18 cellular contexts compared by ENCODE assay signal in genomic region chr4:53863163-53863562, GRCh38.
DNase-seq lines count a peak whose midpoint lies in the region; ATAC-seq and TF ChIP-seq lines count a peak whose summit lies in the region.
"Had no signal": no experiment of that assay in that cellular context is flagged by ENCODE, and none has a peak within 500 bp of the region (broad histone marks: within the 10 kb centered on the region; RNA-seq: fewer than 3 reads in every experiment).

No MANE protein-coding gene starts in this region.

- no peaks in the 10 kb centered on the region for H3K27me3 ChIP-seq in tibial nerve

- H3K9me3 ChIP-seq in tibial nerve: peaks cover 0 to 5% (median 0%) of the 10 kb centered on the region in 4 donors

- no peaks in the 10 kb centered on the region for H3K36me3 ChIP-seq in tibial nerve

- no peak for TF ChIP-seq CTCF in fibroblast of pulmonary artery (IDR thresholded peaks at IDR 0.05; ENCODE audit: low read length, missing control alignments)
- TF ChIP-seq CTCF in mesothelial cell of epicardium (IDR thresholded peaks at IDR 0.05; ENCODE audit: unreplicated experiment): no peak
- TF ChIP-seq CTCF in tibial nerve (IDR thresholded peaks at IDR 0.05): no peak

- no peaks in the 10 kb centered on the region for H3K27me3 Mint-ChIP-seq in mesothelial cell of epicardium (ENCODE audit: low read depth)
- peaks cover 6% of the 10 kb centered on the region for H3K27me3 Mint-ChIP-seq in T-helper 2 cell treated with Interferon-gamma antibody and Interleukin-4, amounts not matched to agents 5 μg/mL and 100 μg/mL, for 36 hours (ENCODE audit: low read depth)
- no peaks in the 10 kb centered on the region for H3K27me3 Mint-ChIP-seq in stimulated activated naive CD8-positive, alpha-beta T cell treated with anti-CD3 and anti-CD28 coated beads, Interleukin-15, amount 100 ng/mL, for 72 hours
- H3K27me3 Mint-ChIP-seq: activated B cell treated with CpG ODN at 0.5 μM for 24 hours; central memory CD8-positive, alpha-beta T cell had no signal

- no peak overlapping the region for H3K27ac ChIP-seq in tibial nerve
- H3K27ac ChIP-seq: KMS-11 had no signal

- no peak overlapping the region for H3K4me3 ChIP-seq in fibroblast of pulmonary artery (replicated peaks; ENCODE audit: low read depth, low read length)
- no peak overlapping the region for H3K4me3 ChIP-seq in tibial nerve

- peaks cover 29% of the 10 kb centered on the region for H3K4me1 Mint-ChIP-seq in mesothelial cell of epicardium
- no peaks in the 10 kb centered on the region for H3K4me1 Mint-ChIP-seq in T-helper 2 cell treated with Interferon-gamma antibody and Interleukin-4, amounts not matched to agents 5 μg/mL and 100 μg/mL, for 36 hours (ENCODE audit: low read depth)
- H3K4me1 Mint-ChIP-seq in stimulated activated naive CD8-positive, alpha-beta T cell treated with anti-CD3 and anti-CD28 coated beads, Interleukin-15, amount 100 ng/mL, for 72 hours: no peaks in the 10 kb centered on the region
- H3K4me1 Mint-ChIP-seq: activated B cell treated with CpG ODN at 0.5 μM for 24 hours; CD14-positive monocyte; central memory CD8-positive, alpha-beta T cell had no signal

- peak in 1 of 2 donors; percentile 14 for TF ChIP-seq EP300 in tibial nerve (IDR thresholded peaks at IDR 0.05)

- peaks cover 0 to 15% (median 2%) of the 10 kb centered on the region in 4 donors for H3K4me1 ChIP-seq in tibial nerve

- ATAC-seq in SK-N-SH treated with all-trans-retinoic acid at 6 μM for 48 hours (peak; percentile 33; the same call in 1 of the 3 replicates), GM18909 (IDR thresholded peaks at IDR 0.05; ENCODE audit: poor library complexity, unreplicated experiment) (no peak)
- ATAC-seq in stimulated activated naive CD8-positive, alpha-beta T cell treated with anti-CD3 and anti-CD28 coated beads, Interleukin-15, amount 100 ng/mL, for 72 hours: no peak

- peak; percentile 63 for DNase-seq in fibroblast of pulmonary artery (ENCODE audit: low read depth)
- DNase-seq in mesothelial cell of epicardium (ENCODE audit: low spot score in 2 of 2, unreplicated experiment in 2 of 2): no peak
- DNase-seq in tibial nerve (ENCODE audit: low spot score in 2 of 2): peak; percentile 16 to 34
- no peak for DNase-seq in T-helper 2 cell treated with Interferon-gamma antibody and Interleukin-4, amounts not matched to agents 5 μg/mL and 100 μg/mL, for 36 hours (ENCODE audit: low spot score)
- no peak for DNase-seq in stimulated activated naive CD8-positive, alpha-beta T cell treated with anti-CD3 and anti-CD28 coated beads, Interleukin-15, amount 100 ng/mL, for 72 hours
- DNase-seq in foreskin melanocyte: no peak
- DNase-seq: activated B cell treated with CpG ODN at 0.5 μM for 24 hours; activated naive CD4-positive, alpha-beta T cell treated with Interleukin-2 at 50 U/mL for 16 hours; DMS79; H7; NCI-H1436; occipital lobe; T-helper 1 cell had no signal

- peak overlapping the region; percentile 72 for H3K27ac Mint-ChIP-seq in mesothelial cell of epicardium
- no peak overlapping the region for H3K27ac Mint-ChIP-seq in T-helper 2 cell treated with Interferon-gamma antibody and Interleukin-4, amounts not matched to agents 5 μg/mL and 100 μg/mL, for 36 hours
- H3K27ac Mint-ChIP-seq in stimulated activated naive CD8-positive, alpha-beta T cell treated with anti-CD3 and anti-CD28 coated beads, Interleukin-15, amount 100 ng/mL, for 72 hours: no peak overlapping the region
- H3K27ac Mint-ChIP-seq: activated B cell treated with CpG ODN at 0.5 μM for 24 hours, CD14-positive monocyte had no signal

- TF ChIP-seq POLR2A in tibial nerve (IDR thresholded peaks at IDR 0.05): no peak

- peaks cover 20% of the 10 kb centered on the region for H3K9me3 Mint-ChIP-seq in mesothelial cell of epicardium
- no peaks in the 10 kb centered on the region for H3K9me3 Mint-ChIP-seq in T-helper 2 cell treated with Interferon-gamma antibody and Interleukin-4, amounts not matched to agents 5 μg/mL and 100 μg/mL, for 36 hours
- no peaks in the 10 kb centered on the region for H3K9me3 Mint-ChIP-seq in stimulated activated naive CD8-positive, alpha-beta T cell treated with anti-CD3 and anti-CD28 coated beads, Interleukin-15, amount 100 ng/mL, for 72 hours
- H3K9me3 Mint-ChIP-seq: activated B cell treated with CpG ODN at 0.5 μM for 24 hours; central memory CD8-positive, alpha-beta T cell had no signal

- H3K4me3 Mint-ChIP-seq in mesothelial cell of epicardium: no peak overlapping the region
- no peak overlapping the region for H3K4me3 Mint-ChIP-seq in T-helper 2 cell treated with Interferon-gamma antibody and Interleukin-4, amounts not matched to agents 5 μg/mL and 100 μg/mL, for 36 hours
- no peak overlapping the region for H3K4me3 Mint-ChIP-seq in stimulated activated naive CD8-positive, alpha-beta T cell treated with anti-CD3 and anti-CD28 coated beads, Interleukin-15, amount 100 ng/mL, for 72 hours
- H3K4me3 Mint-ChIP-seq: activated B cell treated with CpG ODN at 0.5 μM for 24 hours; CD14-positive monocyte; central memory CD8-positive, alpha-beta T cell had no signal

- WGBS in tibial nerve, 2 donors: 17 to 31% methylated on average over 3 of the region's 3 CpGs

- peaks cover 8% of the 10 kb centered on the region for H3K36me3 Mint-ChIP-seq in mesothelial cell of epicardium
- H3K36me3 Mint-ChIP-seq in T-helper 2 cell treated with Interferon-gamma antibody and Interleukin-4, amounts not matched to agents 5 μg/mL and 100 μg/mL, for 36 hours (ENCODE audit: low read depth): no peaks in the 10 kb centered on the region
- H3K36me3 Mint-ChIP-seq: CD14-positive monocyte had no signal

TF ChIP-seq in SK-N-SH treated with all-trans-retinoic acid at 6 μM for 48 hours, 23 proteins besides CTCF, POLR2A, EP300 and RAD21:
- TF ChIP-seq BACH2 (CRISPR knock-in tag; IDR thresholded peaks at IDR 0.05; ENCODE audit: borderline replicate concordance): no peak
- no peak for TF ChIP-seq RARB (CRISPR knock-in tag; IDR thresholded peaks at IDR 0.05)
- no peak for TF ChIP-seq ZNF70 (CRISPR knock-in tag; IDR thresholded peaks at IDR 0.05)

Comparison
In these comparisons a context has a peak if more than half of its experiments do, and no peak if none do; other contexts are left out.
1. DNase-seq: peak in fibroblast of pulmonary artery (single experiment) and tibial nerve (2 of 2); none in mesothelial cell of epicardium (0 of 2), T-helper 2 cell treated with Interferon-gamma antibody and Interleukin-4, amounts not matched to agents 5 μg/mL and 100 μg/mL, for 36 hours (single experiment), stimulated activated naive CD8-positive, alpha-beta T cell treated with anti-CD3 and anti-CD28 coated beads, Interleukin-15, amount 100 ng/mL, for 72 hours (0 of 2) and foreskin melanocyte (single experiment).